3 cellular contexts compared by ENCODE assay signal in genomic region chr13:67568205-67568604, GRCh38.
"Had no signal": no experiment of that assay in that cellular context is flagged by ENCODE, and none has a peak within 500 bp of the region (broad histone marks: within the 10 kb centered on the region; RNA-seq: fewer than 3 reads in every experiment).

No MANE protein-coding gene starts in this region.

- DNase-seq: GDM1, GF-D8 had no signal

- ATAC-seq: GM12878 had no signal

- H3K4me3 ChIP-seq: GM12878 had no signal
